ENCODE assay signal across 23 cellular contexts in the genomic region with DNA sequence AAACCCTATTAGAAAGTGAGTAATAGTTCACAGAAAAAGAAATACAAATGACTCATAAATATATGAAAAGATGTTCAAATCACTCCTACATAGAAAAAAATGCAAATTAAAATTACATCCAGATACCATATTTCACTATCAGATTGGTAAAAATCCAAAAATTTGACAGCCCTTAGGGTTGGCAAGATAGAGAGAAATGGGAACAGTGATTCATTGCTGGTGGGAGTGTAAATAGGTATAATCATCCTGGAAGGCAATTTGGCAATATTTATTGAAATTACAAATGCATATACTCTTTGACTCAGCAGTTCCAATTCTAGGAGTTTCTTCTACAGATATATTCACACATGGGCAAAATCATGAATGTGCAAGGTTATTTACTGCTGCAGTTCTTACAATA.
DNase-seq lines count a peak whose midpoint lies in the region; FAIRE-seq and TF ChIP-seq lines count a peak whose summit lies in the region.
"Had no signal": no experiment of that assay in that cellular context is flagged by ENCODE, and none has a peak within 500 bp of the region (broad histone marks: within the 10 kb centered on the region; RNA-seq: fewer than 3 reads in every experiment).

No MANE protein-coding gene starts in this region.

- H3K27me3 Mint-ChIP-seq in neural progenitor cell (ENCODE audit: insufficient read depth, low read depth) = no peaks in the 10 kb centered on the region
- H3K27me3 Mint-ChIP-seq in activated CD4-positive, alpha-beta T cell treated with anti-CD3 and anti-CD28 coated beads, Interleukin-2, amount 10 ng/mL, durations not matched to agents 24 days and 14 days = no peaks in the 10 kb centered on the region

- dilution Hi-C loops in endothelial cell of umbilical vein (cut with MboI; ENCODE audit: extremely low pct_ligation_motif_present, low sequenced_read_pairs) = no loop called here

- H4K20me1 ChIP-seq in endothelial cell of umbilical vein (replicated peaks; ENCODE audit: control insufficient read depth, extremely low read depth, insufficient read depth, low read length) (no peaks in the 10 kb centered on the region), neural progenitor cell (ENCODE audit: low read depth) (no peaks in the 10 kb centered on the region)

- TF ChIP-seq POLR2A in endothelial cell of umbilical vein (IDR thresholded peaks at IDR 0.05; ENCODE audit: low read depth, low read length) = no peak
- no peak for TF ChIP-seq POLR2A in ovary (IDR thresholded peaks at IDR 0.05)

- H3K9ac ChIP-seq in endothelial cell of umbilical vein (replicated peaks; ENCODE audit: extremely low read depth, insufficient read depth, low read length) = no peak overlapping the region
- no peak overlapping the region for H3K9ac ChIP-seq in neural progenitor cell

- H3K4me1 ChIP-seq in endothelial cell of umbilical vein (ENCODE audit: control insufficient read depth, extremely low read depth, insufficient read depth, low read length) (peaks cover 8% of the 10 kb centered on the region), neural progenitor cell (peaks cover 38% of the 10 kb centered on the region), ovary (ENCODE audit: insufficient read depth) (peaks cover 1% of the 10 kb centered on the region)
- H3K4me1 ChIP-seq: gastrocnemius medialis, sigmoid colon, tibial artery had no signal

- peaks cover 17% of the 10 kb centered on the region for H3F3A ChIP-seq in neural progenitor cell (ENCODE audit: low read depth)

- H2AFZ ChIP-seq in endothelial cell of umbilical vein (ENCODE audit: low read depth, low read length) (no peak overlapping the region), neural progenitor cell (replicated peaks) (no peak overlapping the region)

- H3K36me3 Mint-ChIP-seq in neural progenitor cell = no peaks in the 10 kb centered on the region
- H3K36me3 Mint-ChIP-seq in activated CD4-positive, alpha-beta T cell treated with anti-CD3 and anti-CD28 coated beads, Interleukin-2, amount 10 ng/mL, durations not matched to agents 24 days and 14 days (ENCODE audit: low read depth) = no peaks in the 10 kb centered on the region
- H3K36me3 Mint-ChIP-seq: naive thymus-derived CD4-positive, alpha-beta T cell had no signal

- H3K9me3 ChIP-seq in endothelial cell of umbilical vein (replicated peaks; ENCODE audit: control insufficient read depth, insufficient read depth, low read length) (no peaks in the 10 kb centered on the region), neural progenitor cell (ENCODE audit: low read depth) (no peaks in the 10 kb centered on the region), ovary (no peaks in the 10 kb centered on the region)
- H3K9me3 ChIP-seq: gastrocnemius medialis, sigmoid colon, tibial artery had no signal

- H3K36me3 ChIP-seq in endothelial cell of umbilical vein (ENCODE audit: control insufficient read depth in 2 of 2, extremely low read depth in 1 of 2, insufficient read depth in 2 of 2, low read length in 2 of 2) (no peaks in the 10 kb centered on the region), neural progenitor cell (no peaks in the 10 kb centered on the region), ovary (no peaks in the 10 kb centered on the region)
- H3K36me3 ChIP-seq: gastrocnemius medialis, sigmoid colon, tibial artery had no signal

- TF ChIP-seq CTCF in endothelial cell of umbilical vein (IDR thresholded peaks at IDR 0.05; ENCODE audit: extremely low read depth in 1 of 2, insufficient read depth in 1 of 2, low read depth in 1 of 2, low read length in 2 of 2) = no peak
- no peak for TF ChIP-seq CTCF in neural progenitor cell (IDR thresholded peaks at IDR 0.05)
- no peak for TF ChIP-seq CTCF in ovary (IDR thresholded peaks at IDR 0.05)

- no peaks in the 10 kb centered on the region for H3K9me1 ChIP-seq in endothelial cell of umbilical vein (replicated peaks; ENCODE audit: control insufficient read depth, extremely low read depth, insufficient read depth, low read length)

- no peak for TF ChIP-seq EP300 in ovary (IDR thresholded peaks at IDR 0.05)

- H3K27me3 ChIP-seq in endothelial cell of umbilical vein (ENCODE audit: control insufficient read depth in 2 of 2, insufficient read depth in 2 of 2, low read length in 2 of 2) = no peaks in the 10 kb centered on the region
- H3K27me3 ChIP-seq in neural progenitor cell = no peaks in the 10 kb centered on the region
- no peaks in the 10 kb centered on the region for H3K27me3 ChIP-seq in ovary
- H3K27me3 ChIP-seq: gastrocnemius medialis, sigmoid colon, tibial artery had no signal

- CTCF ChIA-PET in endothelial cell of umbilical vein (lab: Charles Lee) = no interaction called here

- BruUV-seq in endothelial cell of umbilical vein (replicated peaks; lab: Mats Ljungman, UMichigan) = no TSS peak

- no peaks in the 10 kb centered on the region for H3K79me2 ChIP-seq in endothelial cell of umbilical vein (ENCODE audit: control insufficient read depth, insufficient read depth, low read length)
- H3K79me2 ChIP-seq in neural progenitor cell (ENCODE audit: low read depth) = no peaks in the 10 kb centered on the region

- POLR2A ChIA-PET in endothelial cell of umbilical vein (lab: Charles Lee) = no interaction called here

- H3K4me3 Mint-ChIP-seq in neural progenitor cell = no peak overlapping the region
- no peak overlapping the region for H3K4me3 Mint-ChIP-seq in activated CD4-positive, alpha-beta T cell treated with anti-CD3 and anti-CD28 coated beads, Interleukin-2, amount 10 ng/mL, durations not matched to agents 24 days and 14 days
- H3K4me3 Mint-ChIP-seq: naive thymus-derived CD4-positive, alpha-beta T cell had no signal

- intact Hi-C loops in endothelial cell of umbilical vein (cut with micrococcal nuclease) = loop anchor here (2.0 kb wide), 1 partner anchor 13 kb away; no protein-coding TSS in a partner anchor
- intact Hi-C loops in activated CD4-positive, alpha-beta T cell treated with anti-CD3 and anti-CD28 coated beads, Interleukin-2, amount 10 ng/mL, durations not matched to agents 24 days and 14 days (cut with micrococcal nuclease) = no loop called here
- intact Hi-C loops in ovary (cut with DNase I) = no loop called here

- DNase-seq in GM03348 (ENCODE audit: low spot score) (peak; percentile 30), RPMI7951 (ENCODE audit: low read depth) (peak; percentile 52), endothelial cell of umbilical vein (ENCODE audit: low read depth, low spot score) (peak; percentile 55), putamen (ENCODE audit: low spot score) (peak; percentile 39), neural progenitor cell (ENCODE audit: low spot score) (no peak), ovary (no peak)
- DNase-seq in activated CD4-positive, alpha-beta T cell treated with anti-CD3 and anti-CD28 coated beads, Interleukin-2, amount 10 ng/mL, durations not matched to agents 24 days and 14 days = no peak
- DNase-seq: activated CD4-positive, alpha-beta T cell treated with anti-CD3 and anti-CD28 coated beads, Interleukin-2, amount 50 U/mL, for 4 hours; activated gamma-delta T cell; amygdala; DMS 273 treated with DMSO at 0.1 percent for 48 hours; gastrocnemius medialis; GF-D8; kidney glomerular epithelial cell; mesenchymal stem cell; naive thymus-derived CD4-positive, alpha-beta T cell; NCI-H1694; NCI-H345; sigmoid colon; stimulated activated CD4-positive, alpha-beta T cell treated with anti-CD3 and anti-CD28 coated beads, Interleukin-1b, Interleukin-23, amount 100 ng/mL, for 48 hours; stimulated activated naive CD4-positive, alpha-beta T cell; tibial artery had no signal

- H3K4me2 ChIP-seq in endothelial cell of umbilical vein (ENCODE audit: insufficient read depth, low read length) (no peak overlapping the region), neural progenitor cell (no peak overlapping the region)

- H3K4me3 ChIP-seq in endothelial cell of umbilical vein (replicated peaks in 1 of 3; ENCODE audit: insufficient read depth in 1 of 3, low read depth in 1 of 3, low read length in 3 of 3) = no peak overlapping the region
- H3K4me3 ChIP-seq in neural progenitor cell = no peak overlapping the region
- no peak overlapping the region for H3K4me3 ChIP-seq in ovary
- H3K4me3 ChIP-seq: gastrocnemius medialis, sigmoid colon, tibial artery had no signal

- H3K27ac ChIP-seq in endothelial cell of umbilical vein (ENCODE audit: insufficient read depth, low read depth, low read length) (no peak overlapping the region), neural progenitor cell (no peak overlapping the region), ovary (no peak overlapping the region)
- H3K27ac ChIP-seq: gastrocnemius medialis, HL-60, sigmoid colon, tibial artery had no signal

- peaks cover 40% of the 10 kb centered on the region for H3K4me1 Mint-ChIP-seq in neural progenitor cell
- no peaks in the 10 kb centered on the region for H3K4me1 Mint-ChIP-seq in activated CD4-positive, alpha-beta T cell treated with anti-CD3 and anti-CD28 coated beads, Interleukin-2, amount 10 ng/mL, durations not matched to agents 24 days and 14 days
- H3K4me1 Mint-ChIP-seq: naive thymus-derived CD4-positive, alpha-beta T cell had no signal

- no peak for FAIRE-seq in endothelial cell of umbilical vein (lab: Jason Lieb, UNC)

- H3K9me3 Mint-ChIP-seq in neural progenitor cell = peaks cover 5% of the 10 kb centered on the region
- H3K9me3 Mint-ChIP-seq in activated CD4-positive, alpha-beta T cell treated with anti-CD3 and anti-CD28 coated beads, Interleukin-2, amount 10 ng/mL, durations not matched to agents 24 days and 14 days = no peaks in the 10 kb centered on the region

- H3K27ac Mint-ChIP-seq in neural progenitor cell = no peak overlapping the region
- H3K27ac Mint-ChIP-seq in activated CD4-positive, alpha-beta T cell treated with anti-CD3 and anti-CD28 coated beads, Interleukin-2, amount 10 ng/mL, durations not matched to agents 24 days and 14 days = no peak overlapping the region
- H3K27ac Mint-ChIP-seq: naive thymus-derived CD4-positive, alpha-beta T cell had no signal

TF ChIP-seq in endothelial cell of umbilical vein, 7 proteins besides CTCF, POLR2A, EP300 and RAD21:
- TF ChIP-seq POLR2AphosphoS5 (IDR thresholded peaks at IDR 0.05; ENCODE audit: insufficient read depth, low read depth, low read length) = no peak
- no peak for TF ChIP-seq GATA2 (IDR thresholded peaks at IDR 0.05; ENCODE audit: insufficient read depth, insufficient read length, low read depth, low read length)
- TF ChIP-seq EZH2 (IDR thresholded peaks at IDR 0.05; ENCODE audit: borderline replicate concordance, low read depth, low read length, severe bottlenecking) = no peak
- TF ChIP-seq, protein P1, sequence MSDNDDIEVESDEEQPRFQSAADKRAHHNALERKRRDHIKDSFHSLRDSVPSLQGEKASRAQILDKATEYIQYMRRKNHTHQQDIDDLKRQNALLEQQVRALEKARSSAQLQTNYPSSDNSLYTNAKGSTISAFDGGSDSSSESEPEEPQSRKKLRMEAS (IDR thresholded peaks at IDR 0.05; ENCODE audit: insufficient read depth, insufficient read length) = no peak
- TF ChIP-seq JUN (IDR thresholded peaks at IDR 0.05; ENCODE audit: borderline replicate concordance, insufficient read depth, insufficient read length, low read depth) = no peak
- TF ChIP-seq FOS (IDR thresholded peaks at IDR 0.05; ENCODE audit: borderline replicate concordance, insufficient read depth, low read length) = no peak
- no peak for TF ChIP-seq MYC (IDR thresholded peaks at IDR 0.05; ENCODE audit: low read depth, low read length)

Comparison
In these comparisons a context has a peak if more than half of its experiments do, and no peak if none do; other contexts are left out.
1. DNase-seq: peak in GM03348 (single experiment), RPMI7951 (single experiment), endothelial cell of umbilical vein (single experiment) and putamen (single experiment); none in neural progenitor cell (single experiment), activated CD4-positive, alpha-beta T cell treated with anti-CD3 and anti-CD28 coated beads, Interleukin-2, amount 10 ng/mL, durations not matched to agents 24 days and 14 days (single experiment) and ovary (0 of 5).